ENCODE assay signal across 12 cellular contexts in genomic region chr18:75276813-75277628, GRCh38.
DNase-seq lines count a peak whose midpoint lies in the region; ATAC-seq, FAIRE-seq and TF ChIP-seq lines count a peak whose summit lies in the region.
"Had no signal": no experiment of that assay in that cellular context is flagged by ENCODE, and none has a peak within 500 bp of the region (broad histone marks: within the 10 kb centered on the region; RNA-seq: fewer than 3 reads in every experiment).

No MANE protein-coding gene starts in this region.

- no peak overlapping the region for H4K5ac ChIP-seq in mesendoderm (ENCODE audit: low read length)

- no peaks in the 10 kb centered on the region for H3K27me3 Mint-ChIP-seq in activated CD8-positive, alpha-beta T cell treated with anti-CD3 and anti-CD28 coated beads, Interleukin-2, amount 10 ng/mL, durations not matched to agents 7 days and 5 days (ENCODE audit: low read depth)

- intact Hi-C loops in tibial artery (cut with DNase I; ENCODE audit: low total_unique reads): no loop called here

- no peaks in the 10 kb centered on the region for H3K4me1 Mint-ChIP-seq in activated CD8-positive, alpha-beta T cell treated with anti-CD3 and anti-CD28 coated beads, Interleukin-2, amount 10 ng/mL, durations not matched to agents 7 days and 5 days (ENCODE audit: low read depth)

- POLR2A ChIA-PET in activated CD8-positive, alpha-beta T cell treated with anti-CD3 and anti-CD28 coated beads, Interleukin-2, amount 10 ng/mL, durations not matched to agents 7 days and 5 days (lab: Charles Lee): no interaction called here

- H3K36me3 ChIP-seq in tibial artery: peaks cover 0 to under 1% (median 0%) of the 10 kb centered on the region in 3 donors
- no peaks in the 10 kb centered on the region for H3K36me3 ChIP-seq in effector memory CD4-positive, alpha-beta T cell (ENCODE audit: control insufficient read depth, insufficient read depth, low read length)
- no peaks in the 10 kb centered on the region for H3K36me3 ChIP-seq in mesendoderm (ENCODE audit: control insufficient read depth, insufficient read depth, low read length)
- H3K36me3 ChIP-seq: prostate gland, thyroid gland had no signal

- no peak overlapping the region for H3K18ac ChIP-seq in mesendoderm (ENCODE audit: low read length)

- H2BK120ac ChIP-seq in mesendoderm (ENCODE audit: low read depth, low read length): no peak overlapping the region

- no CpG with 5 or more reads among the region's 16 CpGs for WGBS in mesendoderm (ENCODE audit: extremely low coverage, insufficient coverage, low lambda C conversion rate)

- H3K23ac ChIP-seq in mesendoderm (ENCODE audit: low read length): no peak overlapping the region

- no peaks in the 10 kb centered on the region for H3K79me1 ChIP-seq in mesendoderm (ENCODE audit: low read length)

- no peak overlapping the region for H2BK15ac ChIP-seq in mesendoderm (replicated peaks; ENCODE audit: low read depth)

- no peak overlapping the region for H3K27ac Mint-ChIP-seq in activated CD8-positive, alpha-beta T cell treated with anti-CD3 and anti-CD28 coated beads, Interleukin-2, amount 10 ng/mL, durations not matched to agents 7 days and 5 days

- ATAC-seq in activated CD8-positive, alpha-beta T cell treated with anti-CD3 and anti-CD28 coated beads, Interleukin-2, amount 10 ng/mL, durations not matched to agents 7 days and 5 days: no peak

- CTCF ChIA-PET in activated CD8-positive, alpha-beta T cell treated with anti-CD3 and anti-CD28 coated beads, Interleukin-2, amount 10 ng/mL, durations not matched to agents 7 days and 5 days (lab: Charles Lee): no interaction called here

- no peaks in the 10 kb centered on the region for H3K79me2 ChIP-seq in mesendoderm (ENCODE audit: control insufficient read depth, insufficient read depth, low read length)

- H3K9me3 ChIP-seq in tibial artery: no peaks in the 10 kb centered on the region
- no peaks in the 10 kb centered on the region for H3K9me3 ChIP-seq in effector memory CD4-positive, alpha-beta T cell (ENCODE audit: control insufficient read depth, low read length)
- H3K9me3 ChIP-seq: prostate gland, thyroid gland had no signal

- TF ChIP-seq POLR2A in GM12892 (IDR thresholded peaks at IDR 0.05; ENCODE audit: low read depth, low read length): no peak

- FAIRE-seq in D721Med (lab: Jason Lieb, UNC) (peak; percentile 60), GM12892 (lab: Jason Lieb, UNC) (no peak)

- no peak overlapping the region for H2BK5ac ChIP-seq in mesendoderm (ENCODE audit: low read length)

- H3K9me3 Mint-ChIP-seq in activated CD8-positive, alpha-beta T cell treated with anti-CD3 and anti-CD28 coated beads, Interleukin-2, amount 10 ng/mL, durations not matched to agents 7 days and 5 days (ENCODE audit: insufficient read depth): no peaks in the 10 kb centered on the region

- H3K4me2 ChIP-seq in mesendoderm (ENCODE audit: low read length): no peak overlapping the region

- H3K27ac ChIP-seq in tibial artery: no peak overlapping the region
- H3K27ac ChIP-seq in effector memory CD4-positive, alpha-beta T cell (ENCODE audit: insufficient read depth, low read length, poor library complexity, severe bottlenecking): no peak overlapping the region
- no peak overlapping the region for H3K27ac ChIP-seq in mesendoderm (ENCODE audit: low read depth, low read length)
- H3K27ac ChIP-seq: coronary artery, prostate gland, thyroid gland had no signal

- H3K4me1 ChIP-seq in tibial artery: no peaks in the 10 kb centered on the region
- no peaks in the 10 kb centered on the region for H3K4me1 ChIP-seq in effector memory CD4-positive, alpha-beta T cell (ENCODE audit: control insufficient read depth, insufficient read depth, low read length, poor library complexity, severe bottlenecking)
- H3K4me1 ChIP-seq in mesendoderm (ENCODE audit: control insufficient read depth, low read depth, low read length): no peaks in the 10 kb centered on the region
- H3K4me1 ChIP-seq: prostate gland had no signal

- H3K4me3 ChIP-seq in tibial artery (no peak overlapping the region), mesendoderm (ENCODE audit: low read length) (no peak overlapping the region)
- H3K4me3 ChIP-seq in effector memory CD4-positive, alpha-beta T cell (ENCODE audit: insufficient read depth, low read depth, low read length, poor library complexity, severe bottlenecking): no peak overlapping the region
- H3K4me3 ChIP-seq: coronary artery, prostate gland, thyroid gland had no signal

- H3K27me3 ChIP-seq in tibial artery (no peaks in the 10 kb centered on the region), mesendoderm (ENCODE audit: insufficient read depth, low read length, poor library complexity) (no peaks in the 10 kb centered on the region)
- H3K27me3 ChIP-seq in effector memory CD4-positive, alpha-beta T cell (replicated peaks; ENCODE audit: control insufficient read depth, insufficient read depth, low read length, poor library complexity, severe bottlenecking): no peaks in the 10 kb centered on the region
- H3K27me3 ChIP-seq: thyroid gland had no signal

- no peaks in the 10 kb centered on the region for H3K36me3 Mint-ChIP-seq in activated CD8-positive, alpha-beta T cell treated with anti-CD3 and anti-CD28 coated beads, Interleukin-2, amount 10 ng/mL, durations not matched to agents 7 days and 5 days (ENCODE audit: low read depth)

- H3K56ac ChIP-seq in mesendoderm (ENCODE audit: low read length): no peak overlapping the region

- H2AK5ac ChIP-seq in mesendoderm (ENCODE audit: low read length): no peak overlapping the region

- no peak overlapping the region for H3K9ac ChIP-seq in mesendoderm (ENCODE audit: low read length)

- no peak overlapping the region for H3K4me3 Mint-ChIP-seq in activated CD8-positive, alpha-beta T cell treated with anti-CD3 and anti-CD28 coated beads, Interleukin-2, amount 10 ng/mL, durations not matched to agents 7 days and 5 days

- TF ChIP-seq CTCF in D721Med (IDR thresholded peaks at IDR 0.05; ENCODE audit: insufficient read depth, missing control alignments) (no peak), tibial artery (IDR thresholded peaks at IDR 0.05) (no peak)

- no peak overlapping the region for H4K8ac ChIP-seq in mesendoderm (ENCODE audit: low read depth, low read length)

- DNase-seq in AG08395 (ENCODE audit: low spot score) (peak; percentile 85), D721Med (ENCODE audit: insufficient read length, low spot score) (no peak), iris pigment epithelial cell (ENCODE audit: low read depth) (peak; percentile 30), tibial artery (no peak), mesendoderm (no peak), GM12892 (ENCODE audit: insufficient read length) (no peak)
- DNase-seq in activated CD8-positive, alpha-beta T cell treated with anti-CD3 and anti-CD28 coated beads, Interleukin-2, amount 10 ng/mL, durations not matched to agents 7 days and 5 days: peak; percentile 17
- DNase-seq in effector memory CD4-positive, alpha-beta T cell: no peak
- DNase-seq: activated CD8-positive, alpha-beta memory T cell treated with anti-CD3 and anti-CD28 coated beads, Interleukin-2, amount 50 U/mL, for 48 hours; thyroid gland had no signal

- no peak overlapping the region for H3K4ac ChIP-seq in mesendoderm (ENCODE audit: low read depth, low read length)

Comparison
In these comparisons a context has a peak if more than half of its experiments do, and no peak if none do; other contexts are left out.
1. DNase-seq: peak in AG08395 (single experiment), activated CD8-positive, alpha-beta T cell treated with anti-CD3 and anti-CD28 coated beads, Interleukin-2, amount 10 ng/mL, durations not matched to agents 7 days and 5 days (single experiment) and iris pigment epithelial cell (single experiment); none in D721Med (single experiment), tibial artery (0 of 2), effector memory CD4-positive, alpha-beta T cell (0 of 3), mesendoderm (single experiment) and GM12892 (single experiment).